9 cellular contexts compared by ENCODE assay signal in genomic region chr4:105990933-105991332, GRCh38.
A peak's percentile ranks its signal among the peaks of the same experiment; 100 is the strongest.
DNase-seq lines count a peak whose midpoint lies in the region; TF ChIP-seq lines count a peak whose summit lies in the region.
"Had no signal": no experiment of that assay in that cellular context is flagged by ENCODE, and none has a peak within 500 bp of the region (broad histone marks: within the 10 kb centered on the region; RNA-seq: fewer than 3 reads in every experiment).

No MANE protein-coding gene starts in this region.

- no peaks in the 10 kb centered on the region for H3K9me3 ChIP-seq in A673 (ENCODE audit: low read depth, low read length, poor library complexity, severe bottlenecking)
- no peaks in the 10 kb centered on the region for H3K9me3 ChIP-seq in WERI-Rb-1 (ENCODE audit: severe bottlenecking)

- H3K4me3 ChIP-seq in A673 (ENCODE audit: low read depth, low read length, poor library complexity, severe bottlenecking) (no peak overlapping the region), WERI-Rb-1 (ENCODE audit: low read depth, low read length) (no peak overlapping the region)

- peak overlapping the region; percentile 77 for H3K27ac ChIP-seq in epithelial cell of prostate
- no peak overlapping the region for H3K27ac ChIP-seq in A673 (ENCODE audit: low read depth, low read length, poor library complexity, severe bottlenecking)
- H3K27ac ChIP-seq in WERI-Rb-1 = no peak overlapping the region

- no peaks in the 10 kb centered on the region for H3K36me3 ChIP-seq in A673 (ENCODE audit: insufficient read depth, low read length, poor library complexity, severe bottlenecking)
- no peaks in the 10 kb centered on the region for H3K36me3 ChIP-seq in WERI-Rb-1

- intact Hi-C loops in A673 (cut with micrococcal nuclease; ENCODE audit: unreplicated experiment) = no loop called here
- intact Hi-C loops in activated naive CD4-positive, alpha-beta T cell treated with anti-CD3 and anti-CD28 coated beads for 36 hours (cut with micrococcal nuclease) = no loop called here

- H3K4me3 Mint-ChIP-seq in activated naive CD4-positive, alpha-beta T cell treated with anti-CD3 and anti-CD28 coated beads for 36 hours = no peak overlapping the region

- POLR2A ChIA-PET in A673 (lab: Charles Lee; ENCODE audit: low non-redundant PET) = no interaction called here

- H3K9me3 Mint-ChIP-seq in activated naive CD4-positive, alpha-beta T cell treated with anti-CD3 and anti-CD28 coated beads for 36 hours = peaks cover 2% of the 10 kb centered on the region

- no TSS peak for BruUV-seq in A673 (replicated peaks; lab: Mats Ljungman, UMichigan)

- H3K4me1 ChIP-seq in A673 (ENCODE audit: insufficient read depth, low read length, poor library complexity, severe bottlenecking) = no peaks in the 10 kb centered on the region

- peak; percentile 65 for DNase-seq in Ammon's horn (ENCODE audit: low spot score)
- peak; percentile 49 for DNase-seq in NCI-H2196 (lab: John Stamatoyannopoulos, UW; ENCODE audit: unreplicated experiment)
- peak; percentile 88 for DNase-seq in epithelial cell of prostate (ENCODE audit: low read depth, low spot score)
- peak; percentile 92 for DNase-seq in mucosa of gallbladder (ENCODE audit: low spot score)
- no peak for DNase-seq in NCI-H2171 treated with DMSO at 0.1 percent for 48 hours (lab: John Stamatoyannopoulos, UW)
- DNase-seq in A673 (ENCODE audit: low spot score) = no peak
- DNase-seq in activated naive CD4-positive, alpha-beta T cell treated with anti-CD3 and anti-CD28 coated beads for 36 hours = no peak
- no peak for DNase-seq in WERI-Rb-1
- DNase-seq: Karpas-422 had no signal

- CTCF ChIA-PET in A673 (lab: Charles Lee) = no interaction called here
- CTCF ChIA-PET in activated naive CD4-positive, alpha-beta T cell treated with anti-CD3 and anti-CD28 coated beads for 36 hours (lab: Charles Lee) = interaction anchor here (0.6 kb wide), 1 partner anchor 253 kb away, joined by 4 read pairs; no protein-coding TSS in a partner anchor

- H3K36me3 Mint-ChIP-seq in activated naive CD4-positive, alpha-beta T cell treated with anti-CD3 and anti-CD28 coated beads for 36 hours (ENCODE audit: low read depth) = no peaks in the 10 kb centered on the region

- H3K4me1 Mint-ChIP-seq in activated naive CD4-positive, alpha-beta T cell treated with anti-CD3 and anti-CD28 coated beads for 36 hours (ENCODE audit: low read depth) = no peaks in the 10 kb centered on the region

- H3K27me3 ChIP-seq in A673 (replicated peaks; ENCODE audit: insufficient read depth, low read depth, low read length, poor library complexity) (no peaks in the 10 kb centered on the region), WERI-Rb-1 (ENCODE audit: insufficient read depth, low read depth, severe bottlenecking) (no peaks in the 10 kb centered on the region)

- H3K27me3 Mint-ChIP-seq in activated naive CD4-positive, alpha-beta T cell treated with anti-CD3 and anti-CD28 coated beads for 36 hours (ENCODE audit: low read depth) = peaks cover 2% of the 10 kb centered on the region

- H3K27ac Mint-ChIP-seq in activated naive CD4-positive, alpha-beta T cell treated with anti-CD3 and anti-CD28 coated beads for 36 hours = no peak overlapping the region

- TF ChIP-seq CTCF in A673 (conservative IDR thresholded peaks at IDR 0.05; ENCODE audit: low read depth, low read length) = no peak
- TF ChIP-seq CTCF in WERI-Rb-1 (IDR thresholded peaks at IDR 0.05; ENCODE audit: low read depth, low read length) = no peak

Comparison
In these comparisons a context has a peak if more than half of its experiments do, and no peak if none do; other contexts are left out.
1. DNase-seq: peak in Ammon's horn (single experiment), NCI-H2196 (single experiment), epithelial cell of prostate (single experiment) and mucosa of gallbladder (single experiment); none in NCI-H2171 treated with DMSO at 0.1 percent for 48 hours (single experiment), A673 (single experiment), activated naive CD4-positive, alpha-beta T cell treated with anti-CD3 and anti-CD28 coated beads for 36 hours (single experiment) and WERI-Rb-1 (single experiment).